Comparison of ENCODE assay signal across 8 cellular contexts in genomic region chr1:72037745-72038343, GRCh38.
DNase-seq lines count a peak whose midpoint lies in the region; ATAC-seq and TF ChIP-seq lines count a peak whose summit lies in the region.

No MANE protein-coding gene starts in this region.

- no peaks in the 10 kb centered on the region for H3K27me3 ChIP-seq in heart left ventricle
- no peaks in the 10 kb centered on the region for H3K27me3 ChIP-seq in naive thymus-derived CD4-positive, alpha-beta T cell (ENCODE audit: control insufficient read depth in 2 of 2, insufficient read depth in 2 of 2, low read length in 2 of 2)

- no peaks in the 10 kb centered on the region for H3K4me1 Mint-ChIP-seq in naive B cell
- H3K4me1 Mint-ChIP-seq in naive thymus-derived CD4-positive, alpha-beta T cell: no peaks in the 10 kb centered on the region

- intact Hi-C loops in heart left ventricle (cut with DNase I) (loop anchor here in 7 of 10 donors (2.0 to 10.0 kb wide), 4 partner anchors 449 to 943 kb away; no protein-coding TSS in a partner anchor), left ventricle myocardium superior (cut with micrococcal nuclease) (loop anchor here (5.0 kb wide), 1 partner anchor 451 kb away; no protein-coding TSS in a partner anchor), lower leg skin (cut with DNase I; ENCODE audit: low total_unique reads) (no loop called here)
- intact Hi-C loops in naive thymus-derived CD4-positive, alpha-beta T cell (cut with micrococcal nuclease): loop anchor here in 1 of 2 donors (5.0 kb wide), 1 partner anchor 946 kb away; no protein-coding TSS in a partner anchor

- no peaks in the 10 kb centered on the region for H3K36me3 ChIP-seq in heart left ventricle
- H3K36me3 ChIP-seq in naive thymus-derived CD4-positive, alpha-beta T cell (ENCODE audit: control insufficient read depth in 2 of 3, insufficient read depth in 3 of 3, low read length in 3 of 3): no peaks in the 10 kb centered on the region

- ATAC-seq in heart left ventricle (no peak), left ventricle myocardium superior (no peak), HG02973 (IDR thresholded peaks at IDR 0.05; ENCODE audit: unreplicated experiment) (peak; percentile 81), naive B cell (ENCODE audit: low read depth in 2 of 2) (no peak)
- ATAC-seq in naive thymus-derived CD4-positive, alpha-beta T cell: no peak

- no peaks in the 10 kb centered on the region for H3K27me3 Mint-ChIP-seq in naive B cell
- H3K27me3 Mint-ChIP-seq in naive thymus-derived CD4-positive, alpha-beta T cell: no peaks in the 10 kb centered on the region

- no peaks in the 10 kb centered on the region for H3K9me3 ChIP-seq in heart left ventricle
- H3K9me3 ChIP-seq in naive thymus-derived CD4-positive, alpha-beta T cell (ENCODE audit: control insufficient read depth in 2 of 3, low read length in 3 of 3): no peaks in the 10 kb centered on the region

- TF ChIP-seq CTCF in heart left ventricle (IDR thresholded peaks at IDR 0.05) (peak in 11 of 12 donors; percentile 35 to 64 (median 53)), lower leg skin (IDR thresholded peaks at IDR 0.05) (no peak)

- H3K27ac ChIP-seq in heart left ventricle: no peak overlapping the region
- H3K27ac ChIP-seq in naive thymus-derived CD4-positive, alpha-beta T cell (ENCODE audit: low read depth, low read length): no peak overlapping the region

- TF ChIP-seq POLR2A in heart left ventricle (IDR thresholded peaks at IDR 0.05) (no peak), lower leg skin (IDR thresholded peaks at IDR 0.05) (no peak)

- H3K4me3 Mint-ChIP-seq in naive B cell: no peak overlapping the region
- no peak overlapping the region for H3K4me3 Mint-ChIP-seq in naive thymus-derived CD4-positive, alpha-beta T cell

- H3K36me3 Mint-ChIP-seq in naive B cell: no peaks in the 10 kb centered on the region
- H3K36me3 Mint-ChIP-seq in naive thymus-derived CD4-positive, alpha-beta T cell: no peaks in the 10 kb centered on the region

- 45 to 54% (median 50%) methylated on average over 3 of the region's 3 CpGs for WGBS in heart left ventricle, 4 donors
- WGBS in lower leg skin, 2 donors: 55 to 57% methylated on average over 3 of the region's 3 CpGs

- H3K9me3 Mint-ChIP-seq in naive B cell: peaks cover 0 to 3% (median 0%) of the 10 kb centered on the region in 7 donors
- peaks cover 0 to 7% (median 0%) of the 10 kb centered on the region in 11 donors for H3K9me3 Mint-ChIP-seq in naive thymus-derived CD4-positive, alpha-beta T cell

- H3K4me3 ChIP-seq in heart left ventricle: no peak overlapping the region
- no peak overlapping the region for H3K4me3 ChIP-seq in lower leg skin (ENCODE audit: low read depth, poor library complexity, severe bottlenecking)
- no peak overlapping the region for H3K4me3 ChIP-seq in naive thymus-derived CD4-positive, alpha-beta T cell (ENCODE audit: low read length)

- no peak overlapping the region for H3K27ac Mint-ChIP-seq in naive B cell
- H3K27ac Mint-ChIP-seq in naive thymus-derived CD4-positive, alpha-beta T cell: no peak overlapping the region

- CTCF ChIA-PET in naive thymus-derived CD4-positive, alpha-beta T cell (lab: Charles Lee): no interaction called here

- DNase-seq in heart left ventricle: peak in 2 of 5 donors; percentile 10 to 20
- DNase-seq in left ventricle myocardium superior: no peak
- DNase-seq in NCI-H69 (lab: John Stamatoyannopoulos, UW): peak; percentile 70
- peak; percentile 53 for DNase-seq in dedifferentiated amniotic fluid mesenchymal stem cell (ENCODE audit: extremely low spot score)
- peak; percentile 1 for DNase-seq in naive B cell
- DNase-seq in lower leg skin (ENCODE audit: low spot score in 2 of 2): no peak
- DNase-seq in naive thymus-derived CD4-positive, alpha-beta T cell: no peak

- no peaks in the 10 kb centered on the region for H3K4me1 ChIP-seq in heart left ventricle
- H3K4me1 ChIP-seq in naive thymus-derived CD4-positive, alpha-beta T cell (ENCODE audit: control insufficient read depth in 2 of 2, insufficient read depth in 2 of 2, low read length in 2 of 2): no peaks in the 10 kb centered on the region

- POLR2A ChIA-PET in naive thymus-derived CD4-positive, alpha-beta T cell (lab: Charles Lee): no interaction called here

Comparison
In these comparisons a context has a peak if more than half of its experiments do, and no peak if none do; other contexts are left out.
1. DNase-seq: peak in NCI-H69 (single experiment), dedifferentiated amniotic fluid mesenchymal stem cell (single experiment) and naive B cell (single experiment); none in left ventricle myocardium superior (single experiment), lower leg skin (0 of 2) and naive thymus-derived CD4-positive, alpha-beta T cell (0 of 9).
2. CTCF ChIP-seq: peak in heart left ventricle (11 of 12); none in lower leg skin (0 of 3).